In genomic region chr2:173427887-173428683, GRCh38 we compare ENCODE assay signal across 14 cellular contexts.
A peak's percentile ranks its signal among the peaks of the same experiment; 100 is the strongest.
DNase-seq lines count a peak whose midpoint lies in the region; ATAC-seq, FAIRE-seq and TF ChIP-seq lines count a peak whose summit lies in the region.
"Had no signal": no experiment of that assay in that cellular context is flagged by ENCODE, and none has a peak within 500 bp of the region (broad histone marks: within the 10 kb centered on the region; RNA-seq: fewer than 3 reads in every experiment).

No MANE protein-coding gene starts in this region.

- TF ChIP-seq RAD21 in HepG2 (CRISPR knock-in tag; IDR thresholded peaks at IDR 0.05), result no peak

- no peaks in the 10 kb centered on the region for H4K20me1 ChIP-seq in HepG2 (ENCODE audit: insufficient read depth, low read length)

- POLR2A ChIA-PET in HepG2 (lab: Yijun Ruan, JAX), result no interaction called here

- no peak overlapping the region for H3K4me2 ChIP-seq in HepG2 (ENCODE audit: low read depth, low read length)

- H2AFZ ChIP-seq in HepG2 (ENCODE audit: low read length), result no peak overlapping the region

- intact Hi-C loops in HepG2 (cut with micrococcal nuclease; ENCODE audit: unreplicated experiment), result no loop called here

- H3K4me3 ChIP-seq in MG63, result no peak overlapping the region
- no peak overlapping the region for H3K4me3 ChIP-seq in choroid plexus epithelial cell (ENCODE audit: low read depth, low read length)
- H3K4me3 ChIP-seq in HepG2 (replicated peaks in 1 of 3; ENCODE audit: insufficient read depth in 1 of 3, low read depth in 2 of 3, low read length in 3 of 3), result no peak overlapping the region

- no peaks in the 10 kb centered on the region for H3K79me2 ChIP-seq in HepG2 (ENCODE audit: insufficient read depth, low read length)

- no peak overlapping the region for H3K9ac ChIP-seq in HepG2 (ENCODE audit: insufficient read depth, low read depth, low read length)

- ATAC-seq in HepG2, result no peak; the same call in 2 of the 3 replicates
- ATAC-seq in HG03460 (IDR thresholded peaks at IDR 0.05; ENCODE audit: unreplicated experiment), result no peak
- ATAC-seq: stimulated activated memory B cell treated with anti-CD40 and anti-IgM and Interleukin-4, amounts not matched to agents 10 μg/mL and 1 μg/mL and 100 μg/mL, for 72 hours had no signal

- TF ChIP-seq EP300 in HepG2 (IDR thresholded peaks at IDR 0.05; ENCODE audit: low read depth in 2 of 2, low read length in 2 of 2), result no peak
- TF ChIP-seq EP300 in HepG2 (CRISPR knock-in tag; IDR thresholded peaks at IDR 0.05; ENCODE audit: borderline replicate concordance), result no peak

- no peak overlapping the region for H3K27ac ChIP-seq in HepG2 (ENCODE audit: extremely low read length, insufficient read depth, low read length)

- TF ChIP-seq CTCF in choroid plexus epithelial cell (conservative IDR thresholded peaks at IDR 0.05; ENCODE audit: low read depth, low read length) (no peak), HepG2 (CRISPR knock-in tag; IDR thresholded peaks at IDR 0.05) (no peak)

- no peaks in the 10 kb centered on the region for H3K36me3 ChIP-seq in MG63
- no peaks in the 10 kb centered on the region for H3K36me3 ChIP-seq in HepG2 (replicated peaks in 1 of 2; ENCODE audit: control insufficient read depth in 1 of 2, insufficient read depth in 2 of 2, low read length in 2 of 2)

- FAIRE-seq in HepG2 (lab: Jason Lieb, UNC), result no peak
- FAIRE-seq: H54, TTC549 had no signal

- WGBS in HepG2 (ENCODE audit: low lambda C conversion rate), result 27% methylated on average over 6 of the region's 6 CpGs

- in situ Hi-C loops in HepG2 (cut with HindIII; ENCODE audit: extremely low pct_ligation_motif_present, low pct_unique_long_range_greater_than_20kb), result no loop called here

- no TSS peak for BruUV-seq in HepG2 (replicated peaks; lab: Mats Ljungman, UMichigan)

- TF ChIP-seq POLR2A in HepG2 (IDR thresholded peaks at IDR 0.05; ENCODE audit: insufficient read depth in 1 of 2, low read depth in 2 of 2, low read length in 2 of 2), result no peak

- H3K4me1 ChIP-seq in HepG2 (ENCODE audit: insufficient read depth, low read length), result no peaks in the 10 kb centered on the region

- peak; percentile 51 for DNase-seq in D341Med (ENCODE audit: low spot score)
- DNase-seq in MG63, result peak; percentile 82
- peak; percentile 79 for DNase-seq in choroid plexus epithelial cell (ENCODE audit: low read depth)
- DNase-seq in HepG2 (ENCODE audit: low spot score), result peak; percentile 21
- no peak for DNase-seq in islet precursor cell
- no peak for DNase-seq in SHP77 treated with DMSO at 0.1 percent for 48 hours (lab: John Stamatoyannopoulos, UW)
- no peak for DNase-seq in cerebellar cortex (ENCODE audit: low spot score)
- DNase-seq: activated T-cell treated with anti-CD3 and anti-CD28 coated beads, Interleukin-2, amount 50 U/mL, for 1 hour; cerebellar nuclear complex; NCI-H1417 had no signal

- H3K9me3 ChIP-seq in MG63 (no peaks in the 10 kb centered on the region; the same call in 1 of the 2 replicates), HepG2 (ENCODE audit: low read length) (no peaks in the 10 kb centered on the region)

- CTCF ChIA-PET in HepG2 (lab: Yijun Ruan, JAX; ENCODE audit: low intra/inter-chr PET ratio, low total read pairs), result no interaction called here

- H3K27me3 ChIP-seq in MG63, result no peaks in the 10 kb centered on the region
- H3K27me3 ChIP-seq in HepG2 (ENCODE audit: control insufficient read depth in 1 of 2, insufficient read depth in 2 of 2, low read length in 2 of 2), result peaks cover 0 to 33% of the 10 kb centered on the region in 2 experiments; a peak in 2 of 5 replicates

TF ChIP-seq in HepG2, 621 proteins besides CTCF, POLR2A, EP300 and RAD21 (continues in another document):
- no peak for TF ChIP-seq TEF (CRISPR knock-in tag; IDR thresholded peaks at IDR 0.05)
- no peak for TF ChIP-seq ZFP37 (CRISPR knock-in tag; IDR thresholded peaks at IDR 0.05; ENCODE audit: borderline replicate concordance)
- TF ChIP-seq PPARG (CRISPR knock-in tag; conservative IDR thresholded peaks at IDR 0.05), result 0 out of 2 replicates have a peak, but pooled peaks have one; percentile 33
- TF ChIP-seq ZNF883 (CRISPR knock-in tag; IDR thresholded peaks at IDR 0.05; ENCODE audit: not compliant biosample characterization), result no peak
- no peak for TF ChIP-seq ZNF687 (CRISPR knock-in tag; IDR thresholded peaks at IDR 0.05)
- TF ChIP-seq NONO (IDR thresholded peaks at IDR 0.05), result no peak
- TF ChIP-seq NONO (CRISPR knock-in tag; conservative IDR thresholded peaks at IDR 0.05), result no peak
- no peak for TF ChIP-seq ZNF574 (CRISPR knock-in tag; IDR thresholded peaks at IDR 0.05)
- TF ChIP-seq KDM2A (CRISPR knock-in tag; IDR thresholded peaks at IDR 0.05; ENCODE audit: borderline replicate concordance, low read depth), result no peak
- TF ChIP-seq MEIS1 (CRISPR knock-in tag; IDR thresholded peaks at IDR 0.05; ENCODE audit: borderline replicate concordance), result no peak
- no peak for TF ChIP-seq PBX3 (CRISPR knock-in tag; IDR thresholded peaks at IDR 0.05; ENCODE audit: borderline replicate concordance)
- no peak for TF ChIP-seq DRAP1 (CRISPR knock-in tag; IDR thresholded peaks at IDR 0.05)

Comparison
In these comparisons a context has a peak if more than half of its experiments do, and no peak if none do; other contexts are left out.
1. DNase-seq: peak in D341Med (single experiment), MG63 (single experiment), choroid plexus epithelial cell (single experiment) and HepG2 (single experiment); none in islet precursor cell (single experiment), SHP77 treated with DMSO at 0.1 percent for 48 hours (single experiment) and cerebellar cortex (single experiment).